ENCODE assay signal across 8 cellular contexts in genomic region chr1:207084701-207085180, GRCh38. TPM values are rescaled to one million over a fixed set of nuclear protein-coding genes. Genes with fewer than 3 reads are reported as not detected.
DNase-seq lines count a peak whose midpoint lies in the region; ATAC-seq and TF ChIP-seq lines count a peak whose summit lies in the region.

No MANE protein-coding gene starts in this region.

- H4K20me1 ChIP-seq in DND-41 (ENCODE audit: insufficient read depth, low read length) = no peaks in the 10 kb centered on the region

- 0 out of 2 replicates have a peak overlapping the region, but pooled peaks have one; percentile 3 for H3K9ac ChIP-seq in DND-41 (ENCODE audit: low read depth, low read length)

- in situ Hi-C loops in HAP-1 (cut with MboI; ENCODE audit: low sequenced_read_pairs) = loop anchor here (25.0 kb wide), 1 partner anchor 328 kb away; no protein-coding TSS in a partner anchor

- no peaks in the 10 kb centered on the region for H3K79me2 ChIP-seq in DND-41 (ENCODE audit: insufficient read depth, low read length)

- H3K27me3 ChIP-seq in DND-41 (ENCODE audit: insufficient read depth, low read length, poor library complexity) (no peaks in the 10 kb centered on the region), HAP-1 (ENCODE audit: low read depth) (no peaks in the 10 kb centered on the region)

- H3K4me3 ChIP-seq in DND-41 (ENCODE audit: low read depth in 1 of 2, low read length in 2 of 2) = no peak overlapping the region
- no peak overlapping the region for H3K4me3 ChIP-seq in HAP-1

- TF ChIP-seq CTCF in DND-41 (IDR thresholded peaks at IDR 0.05; ENCODE audit: borderline replicate concordance, extremely low read depth, low read length, poor library complexity, severe bottlenecking) = peak; percentile 78

- H3K4me1 ChIP-seq in DND-41 (ENCODE audit: insufficient read depth, low read length) = peaks cover 67% of the 10 kb centered on the region
- peaks cover 7% of the 10 kb centered on the region for H3K4me1 ChIP-seq in HAP-1

- H3K4me2 ChIP-seq in DND-41 (ENCODE audit: insufficient read depth, low read length) = peak overlapping the region; percentile 50

- DNase-seq in DND-41 (peak; percentile 86), HAP-1 (ENCODE audit: low spot score in 2 of 2) (peak; percentile 67 to 76), NCI-H2196 (lab: John Stamatoyannopoulos, UW; ENCODE audit: unreplicated experiment) (peak; percentile 54), dermis blood vessel endothelial cell (peak; percentile 78), lung microvascular endothelial cell (ENCODE audit: low read depth in 2 of 2) (peak; percentile 67 to 74)
- DNase-seq in activated CD4-positive, alpha-beta T cell treated with anti-CD3 and anti-CD28 coated beads for 24 hours (ENCODE audit: low read depth in 2 of 2) = peak; percentile 17 to 28
- peak; percentile 7 for DNase-seq in stimulated activated CD8-positive, alpha-beta memory T cell treated with anti-CD3 and anti-CD28 coated beads, Interleukin-4, amount 100 ng/mL, for 24 hours (ENCODE audit: low read depth)

- H3K36me3 ChIP-seq in DND-41 (ENCODE audit: insufficient read depth, low read length) (no peaks in the 10 kb centered on the region), HAP-1 (replicated peaks) (no peaks in the 10 kb centered on the region)

- H3K27ac ChIP-seq in DND-41 (ENCODE audit: low read length) = peak overlapping the region; percentile 66

- no peak overlapping the region for H2AFZ ChIP-seq in DND-41 (ENCODE audit: low read depth, low read length)

- no peaks in the 10 kb centered on the region for H3K9me3 ChIP-seq in DND-41 (ENCODE audit: insufficient read depth, low read length, severe bottlenecking)
- no peaks in the 10 kb centered on the region for H3K9me3 ChIP-seq in HAP-1

- ATAC-seq in DND-41 (ENCODE audit: insufficient read depth, low read depth) = peak; percentile 81
- no peak for ATAC-seq in GM21737 (IDR thresholded peaks at IDR 0.05; ENCODE audit: unreplicated experiment)

RNA-seq across cellular contexts. Expression of gene C4BPB, which starts 3.9 kb away (rescaled TPM):
- total RNA-seq in dermis blood vessel endothelial cell (0.34 TPM in 1 of 2 replicates, not detected in the other), lung microvascular endothelial cell (not detected in 2 replicates)

RNA-seq across cellular contexts. Expression of gene C4BPA, which starts 19.3 kb away (rescaled TPM):
- total RNA-seq in dermis blood vessel endothelial cell (under 0.01 TPM in 1 of 2 replicates, not detected in the other), lung microvascular endothelial cell (not detected in 2 replicates)

RNA-seq across cellular contexts. Expression of gene PFKFB2, which starts 31.7 kb away (rescaled TPM):
- total RNA-seq in dermis blood vessel endothelial cell (1.0 and 1.1 TPM in 2 replicates), lung microvascular endothelial cell (0.87 and 0.99 TPM in 2 replicates)

RNA-seq across cellular contexts. Expression of gene YOD1, which starts 33.7 kb away (rescaled TPM):
- total RNA-seq in dermis blood vessel endothelial cell (8.2 and 8.5 TPM in 2 replicates), lung microvascular endothelial cell (3.9 and 5.8 TPM in 2 replicates)

RNA-seq across cellular contexts. Expression of gene C1orf116, which starts 52.2 kb away (rescaled TPM):
- total RNA-seq in dermis blood vessel endothelial cell (0.05 and 0.17 TPM in 2 replicates), lung microvascular endothelial cell (not detected in 2 replicates)

Comparison
In these comparisons a context has a peak if more than half of its experiments do, and no peak if none do; other contexts are left out.
1. DNase-seq: peak in every context shown above with its lines; median percentile 86 in DND-41; 78 in dermis blood vessel endothelial cell; 72 in HAP-1; 70 in lung microvascular endothelial cell; 54 in NCI-H2196; 22 in activated CD4-positive, alpha-beta T cell treated with anti-CD3 and anti-CD28 coated beads for 24 hours; 7 in stimulated activated CD8-positive, alpha-beta memory T cell treated with anti-CD3 and anti-CD28 coated beads, Interleukin-4, amount 100 ng/mL, for 24 hours.